In the genomic region with DNA sequence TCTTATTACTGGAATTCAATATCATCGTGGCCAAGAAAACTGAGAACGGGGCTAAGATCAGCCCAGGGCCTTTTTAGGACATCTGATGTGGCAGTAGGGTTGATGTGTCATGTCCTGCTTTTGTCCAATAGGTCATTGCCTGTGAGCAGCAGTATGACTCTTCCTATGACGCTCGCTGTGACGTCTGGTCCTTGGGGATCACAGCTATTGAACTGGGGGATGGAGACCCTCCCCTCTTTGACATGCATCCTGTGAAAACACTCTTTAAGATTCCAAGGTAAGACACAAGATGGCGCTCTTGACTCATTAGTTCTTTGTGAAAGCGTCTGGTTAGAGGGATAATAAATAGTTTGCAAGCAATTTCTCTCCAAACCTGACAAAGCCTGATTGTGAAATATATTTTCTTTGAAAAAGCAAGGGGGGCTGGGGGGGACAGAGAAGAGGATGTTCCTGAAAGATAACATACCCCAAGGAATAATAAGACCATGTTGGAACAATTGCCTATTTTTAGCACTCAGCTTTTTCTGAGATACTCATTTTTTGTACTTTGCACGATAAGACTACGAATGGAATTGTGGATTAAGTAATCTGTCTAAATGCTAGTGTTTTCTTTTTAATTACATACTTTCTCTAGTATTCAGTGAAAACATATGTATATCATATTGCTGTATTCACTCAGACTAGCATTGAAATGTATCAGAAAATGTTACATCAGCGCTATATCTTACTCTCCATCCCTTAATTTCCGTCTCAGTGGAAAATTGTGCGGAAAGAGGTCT, we compare ENCODE assay signal across 9 cellular contexts. TPM values are rescaled to one million over a fixed set of nuclear protein-coding genes. Genes with fewer than 3 reads are reported as not detected.
DNase-seq lines count a peak whose midpoint lies in the region; ATAC-seq, FAIRE-seq and TF ChIP-seq lines count a peak whose summit lies in the region.
"Had no signal": no experiment of that assay in that cellular context is flagged by ENCODE, and none has a peak within 500 bp of the region (broad histone marks: within the 10 kb centered on the region; RNA-seq: fewer than 3 reads in every experiment).

No MANE protein-coding gene starts in this region.

- DNase-seq in CMK (ENCODE audit: low read depth) (peak; percentile 77), GM19239 (ENCODE audit: insufficient read length, low spot score) (peak; percentile 19), NCI-H2107 treated with DMSO at 0.1 percent for 48 hours (lab: John Stamatoyannopoulos, UW; ENCODE audit: unreplicated experiment) (peak; percentile 48), iPS DF 19.7 (ENCODE audit: low read depth, low spot score) (peak; percentile 50), type B pancreatic cell (ENCODE audit: extremely low spot score, unreplicated experiment) (no peak)
- DNase-seq in effector memory CD8-positive, alpha-beta T cell: no peak
- DNase-seq: naive B cell had no signal

- no peak overlapping the region for H3K4me3 Mint-ChIP-seq in type B pancreatic cell
- no peak overlapping the region for H3K4me3 Mint-ChIP-seq in effector memory CD8-positive, alpha-beta T cell
- H3K4me3 Mint-ChIP-seq: naive B cell had no signal

- no peaks in the 10 kb centered on the region for H3K36me3 Mint-ChIP-seq in type B pancreatic cell
- H3K36me3 Mint-ChIP-seq in effector memory CD8-positive, alpha-beta T cell (ENCODE audit: insufficient read depth): no peaks in the 10 kb centered on the region
- H3K36me3 Mint-ChIP-seq: naive B cell had no signal

- FAIRE-seq in GM19239 (lab: Jason Lieb, UNC): peak; percentile 82

- no peak for ATAC-seq in effector memory CD8-positive, alpha-beta T cell (replicated peaks)
- no peak for ATAC-seq in HG03175 (IDR thresholded peaks at IDR 0.05; ENCODE audit: unreplicated experiment)

- H3K9me3 Mint-ChIP-seq in type B pancreatic cell: no peaks in the 10 kb centered on the region
- no peaks in the 10 kb centered on the region for H3K9me3 Mint-ChIP-seq in effector memory CD8-positive, alpha-beta T cell
- H3K9me3 Mint-ChIP-seq: naive B cell had no signal

- no peak overlapping the region for H3K27ac Mint-ChIP-seq in type B pancreatic cell
- no peak overlapping the region for H3K27ac Mint-ChIP-seq in effector memory CD8-positive, alpha-beta T cell
- H3K27ac Mint-ChIP-seq: naive B cell had no signal

- peak overlapping the region; percentile 31; the same call in 1 of the 2 replicates for H3K27ac ChIP-seq in VCaP

- TF ChIP-seq CTCF in VCaP (conservative IDR thresholded peaks at IDR 0.05) (peak; percentile 78), type B pancreatic cell (conservative IDR thresholded peaks at IDR 0.05) (peak; percentile 86)

- H3K4me1 Mint-ChIP-seq in type B pancreatic cell (ENCODE audit: unreplicated experiment): peaks cover 14% of the 10 kb centered on the region
- no peaks in the 10 kb centered on the region for H3K4me1 Mint-ChIP-seq in effector memory CD8-positive, alpha-beta T cell (ENCODE audit: low read depth in 2 of 2)
- H3K4me1 Mint-ChIP-seq: naive B cell had no signal

- H3K27me3 Mint-ChIP-seq in type B pancreatic cell: peaks cover 8% of the 10 kb centered on the region
- peaks cover 22 to 33% of the 10 kb centered on the region in 2 donors for H3K27me3 Mint-ChIP-seq in effector memory CD8-positive, alpha-beta T cell

RNA-seq across cellular contexts. Expression of a gene that starts 58.1 kb away (rescaled TPM):
- 0.46 and 1.2 TPM in 2 replicates for total RNA-seq in type B pancreatic cell (ENCODE audit: low replicate concordance)

Comparison
In these comparisons a context has a peak if more than half of its experiments do, and no peak if none do; other contexts are left out.
1. DNase-seq: peak in CMK (single experiment), GM19239 (single experiment), NCI-H2107 treated with DMSO at 0.1 percent for 48 hours (single experiment) and iPS DF 19.7 (single experiment); none in type B pancreatic cell (single experiment) and effector memory CD8-positive, alpha-beta T cell (0 of 3).